ENCODE assay signal across 8 cellular contexts in genomic region chr4:113636438-113636818, GRCh38.
A peak's percentile ranks its signal among the peaks of the same experiment; 100 is the strongest.
DNase-seq lines count a peak whose midpoint lies in the region; ATAC-seq and TF ChIP-seq lines count a peak whose summit lies in the region.

No MANE protein-coding gene starts in this region.

- H3K9me2 ChIP-seq in DOHH2 (replicated peaks; ENCODE audit: control insufficient read depth, low read length): no peaks in the 10 kb centered on the region

- no peak overlapping the region for H3K4ac ChIP-seq in neuronal stem cell (ENCODE audit: low read length)

- no peak overlapping the region for H4K91ac ChIP-seq in neuronal stem cell (ENCODE audit: low read depth, low read length, poor library complexity)

- no peaks in the 10 kb centered on the region for H3K79me1 ChIP-seq in neuronal stem cell (ENCODE audit: low read depth, low read length)

- H3K36me3 ChIP-seq in DOHH2 (ENCODE audit: control insufficient read depth, low read length) (peaks cover 43% of the 10 kb centered on the region), neuronal stem cell (replicated peaks in 1 of 2; ENCODE audit: control insufficient read depth in 2 of 2, insufficient read depth in 2 of 2, low read length in 2 of 2) (no peaks in the 10 kb centered on the region)

- H4K8ac ChIP-seq in neuronal stem cell (ENCODE audit: low read depth, low read length): no peak overlapping the region

- no peaks in the 10 kb centered on the region for H4K20me1 ChIP-seq in DOHH2 (ENCODE audit: control insufficient read depth, insufficient read depth, low read depth, low read length)

- no peaks in the 10 kb centered on the region for H3K9me3 ChIP-seq in DOHH2 (ENCODE audit: control insufficient read depth, insufficient read depth, low read length)
- no peaks in the 10 kb centered on the region for H3K9me3 ChIP-seq in neuronal stem cell (replicated peaks in 1 of 2; ENCODE audit: control insufficient read depth in 2 of 2, insufficient read depth in 1 of 2, low read depth in 1 of 2, low read length in 2 of 2)

- H2AK5ac ChIP-seq in neuronal stem cell (ENCODE audit: low read depth, low read length): no peak overlapping the region

- WGBS in neuronal stem cell (ENCODE audit: extremely low coverage in 2 of 2, insufficient read length in 2 of 2, insufficient replicate concordance in 1 of 2), 2 donors: no CpG with 5 or more reads among the region's 3 CpGs

- peaks cover 74% of the 10 kb centered on the region for H3K79me2 ChIP-seq in DOHH2 (ENCODE audit: control insufficient read depth, low read length)

- H2BK12ac ChIP-seq in neuronal stem cell (ENCODE audit: low read length): no peak overlapping the region

- TF ChIP-seq CTCF in DOHH2 (IDR thresholded peaks at IDR 0.05; ENCODE audit: low read depth, low read length, poor library complexity, severe bottlenecking) (peak; percentile 70), brain (conservative IDR thresholded peaks at IDR 0.05) (no peak)

- H2BK15ac ChIP-seq in neuronal stem cell (ENCODE audit: low read length): no peak overlapping the region

- no peak overlapping the region for H3K18ac ChIP-seq in neuronal stem cell (ENCODE audit: low read length)

- H3K4me3 ChIP-seq in DOHH2 (ENCODE audit: low read length): peak overlapping the region; percentile 70
- no peak overlapping the region for H3K4me3 ChIP-seq in Jurkat, Clone E6-1 (ENCODE audit: low read length)
- H3K4me3 ChIP-seq in neuronal stem cell (ENCODE audit: low read length in 2 of 2): no peak overlapping the region

- no peaks in the 10 kb centered on the region for H3K36me3 Mint-ChIP-seq in brain

- intact Hi-C loops in head of caudate nucleus (cut with DNase I): no loop called here

- no peak for TF ChIP-seq POLR2A in GM18505 (IDR thresholded peaks at IDR 0.05; ENCODE audit: borderline replicate concordance, extremely low read depth, insufficient read depth, insufficient read length)

- H2BK120ac ChIP-seq in neuronal stem cell (ENCODE audit: low read depth, low read length): no peak overlapping the region

- H2AFZ ChIP-seq in neuronal stem cell (ENCODE audit: low read length): no peak overlapping the region

- H3K4me3 Mint-ChIP-seq in brain: no peak overlapping the region

- H3K4me1 ChIP-seq in DOHH2 (ENCODE audit: control insufficient read depth, low read length) (peaks cover 98% of the 10 kb centered on the region), neuronal stem cell (ENCODE audit: control insufficient read depth in 2 of 2, insufficient read depth in 1 of 2, low read depth in 1 of 2, low read length in 2 of 2) (peaks cover 5 to 11% of the 10 kb centered on the region in 2 donors)

- DNase-seq in Jurkat, Clone E6-1 (ENCODE audit: low read depth, low spot score): peak; percentile 41
- DNase-seq in NCI-H345 (lab: John Stamatoyannopoulos, UW): no peak
- DNase-seq in head of caudate nucleus: no peak
- no peak for DNase-seq in neuronal stem cell (ENCODE audit: low spot score)

- no peak overlapping the region for H3K23ac ChIP-seq in neuronal stem cell (ENCODE audit: low read depth, low read length, poor library complexity)

- H3K4me1 Mint-ChIP-seq in brain: peaks cover 87% of the 10 kb centered on the region

- H3K4me2 ChIP-seq in DOHH2 (ENCODE audit: low read length) (peak overlapping the region; percentile 92), neuronal stem cell (ENCODE audit: insufficient read depth, low read length, poor library complexity, severe bottlenecking) (no peak overlapping the region)

- H3K9me3 Mint-ChIP-seq in brain: peaks cover 0 to 2% (median 0%) of the 10 kb centered on the region in 5 experiments

- no peak overlapping the region for H3K9ac ChIP-seq in neuronal stem cell (ENCODE audit: low read depth, low read length, poor library complexity)

- H2BK5ac ChIP-seq in neuronal stem cell (ENCODE audit: low read length): no peak overlapping the region

- H3K27ac ChIP-seq in DOHH2 (ENCODE audit: low read depth, low read length) (peak overlapping the region; percentile 97), neuronal stem cell (replicated peaks; ENCODE audit: low read length) (no peak overlapping the region)

- H3K27me3 Mint-ChIP-seq in brain: no peaks in the 10 kb centered on the region

- H3F3A ChIP-seq in DOHH2 (ENCODE audit: control insufficient read depth, insufficient read depth): peaks cover 50% of the 10 kb centered on the region

- peak; percentile 34 for ATAC-seq in GM19467 (IDR thresholded peaks at IDR 0.05; ENCODE audit: unreplicated experiment)
- no peak for ATAC-seq in GM18505 (IDR thresholded peaks at IDR 0.05; ENCODE audit: unreplicated experiment)

- H3K27me3 ChIP-seq in DOHH2 (ENCODE audit: control insufficient read depth, low read length) (no peaks in the 10 kb centered on the region), neuronal stem cell (ENCODE audit: control insufficient read depth in 3 of 3, insufficient read depth in 3 of 3, low read depth in 1 of 3, low read length in 3 of 3) (no peaks in the 10 kb centered on the region)

- H3K14ac ChIP-seq in neuronal stem cell (ENCODE audit: low read length): no peak overlapping the region

- H3K27ac Mint-ChIP-seq in brain: peak overlapping the region in 3 of 5 experiments; percentile 4 to 88 (median 72)
